ENCODE assay signal across 19 cellular contexts in genomic region chr11:68970921-68971636, GRCh38. TPM values are rescaled to one million over a fixed set of nuclear protein-coding genes. Genes with fewer than 3 reads are reported as not detected.
"Had no signal": no experiment of that assay in that cellular context is flagged by ENCODE, and none has a peak within 500 bp of the region (broad histone marks: within the 10 kb centered on the region; RNA-seq: fewer than 3 reads in every experiment).

No MANE protein-coding gene starts in this region.

- DNase-seq: activated CD4-positive, CD25-positive, alpha-beta regulatory T cell; activated gamma-delta T cell; activated T-cell treated with anti-CD3 and anti-CD28 coated beads, Interleukin-2, amount 50 U/mL, for 4 hours; caudate nucleus; cortex of kidney; effector CD8-positive, alpha-beta T cell; esophagus squamous epithelium; stimulated activated CD4-positive, alpha-beta T cell treated with anti-CD3 and anti-CD28 coated beads, Interleukin-12 subunit alpha, Interleukin-12 subunit beta, amount 100 ng/mL, for 4 hours; stimulated activated CD4-positive, alpha-beta T cell treated with anti-CD3 and anti-CD28 coated beads, Interleukin-2, amount 100 ng/mL, for 24 hours; SW 1271; thyroid gland had no signal

- ATAC-seq: activated naive CD4-positive, alpha-beta T cell treated with anti-CD3 and anti-CD28 coated beads, Interleukin-2, amount 50 U/mL, for 72 hours; activated T-cell treated with anti-CD3 and anti-CD28 coated beads, Interleukin-2, amount 50 U/mL, for 4 hours had no signal

RNA-seq across cellular contexts. Expression of gene MRGPRD, which starts 9.7 kb away (rescaled TPM):
- total RNA-seq: activated naive CD4-positive, alpha-beta T cell treated with anti-CD3 and anti-CD28 coated beads, Interleukin-2, amount 50 U/mL, for 72 hours; activated T-cell treated with anti-CD3 and anti-CD28 coated beads, Interleukin-2, amount 50 U/mL, for 4 hours; endothelial cell of umbilical vein; esophagus squamous epithelium; fibroblast of villous mesenchyme; lower leg skin; neural crest cell; ovary; SK-MEL-5; T-helper 2 cell treated with Interferon-gamma antibody and Interleukin-4, amounts not matched to agents 100 ng/mL and 5 ng/mL, for 36 hours; thyroid gland had no signal

RNA-seq across cellular contexts. Expression of gene MRGPRF, which starts 42.0 kb away (rescaled TPM):
- total RNA-seq: activated naive CD4-positive, alpha-beta T cell treated with anti-CD3 and anti-CD28 coated beads, Interleukin-2, amount 50 U/mL, for 72 hours; endothelial cell of umbilical vein; T-helper 2 cell treated with Interferon-gamma antibody and Interleukin-4, amounts not matched to agents 100 ng/mL and 5 ng/mL, for 36 hours had no signal
